ENCODE assay signal across 24 cellular contexts in genomic region chr1:155474156-155474555, GRCh38.
DNase-seq lines count a peak whose midpoint lies in the region; ATAC-seq, FAIRE-seq and TF ChIP-seq lines count a peak whose summit lies in the region.
"Had no signal": no experiment of that assay in that cellular context is flagged by ENCODE, and none has a peak within 500 bp of the region (broad histone marks: within the 10 kb centered on the region; RNA-seq: fewer than 3 reads in every experiment).

No MANE protein-coding gene starts in this region.

- 61% methylated on average over 5 of the region's 5 CpGs for WGBS in K562 (ENCODE audit: insufficient coverage, low coverage, missing lambda C conversion rate)

- no peaks in the 10 kb centered on the region for H3K27me3 Mint-ChIP-seq in T-helper 17 cell
- no peaks in the 10 kb centered on the region for H3K27me3 Mint-ChIP-seq in memory B cell
- no peaks in the 10 kb centered on the region for H3K27me3 Mint-ChIP-seq in activated T-helper 2 cell treated with anti-CD3 and anti-CD28 coated beads, Interferon-gamma antibody, Interleukin-2, Interleukin-4, amounts not matched to agents 10 μg/mL and 5 μg/mL and 100 μg/mL, durations not matched to agents 14 hours and 24 hours and 36 hours (ENCODE audit: low read depth)
- H3K27me3 Mint-ChIP-seq: B cell, IgD-negative memory B cell had no signal

- H3K9me1 ChIP-seq in K562 (ENCODE audit: control insufficient read depth, insufficient read depth, low read length): no peaks in the 10 kb centered on the region

- no peak for ATAC-seq in T-helper 17 cell
- ATAC-seq in K562: peak; percentile 47
- ATAC-seq in memory B cell (ENCODE audit: low read depth): no peak
- ATAC-seq in stimulated activated naive CD8-positive, alpha-beta T cell treated with anti-CD3 and anti-CD28 coated beads, Interleukin-15, Interleukin-2, amounts not matched to agents 100 U/mL and 50 U/mL, for 24 hours: no peak
- ATAC-seq: A549 had no signal

- H3K27ac Mint-ChIP-seq in T-helper 17 cell: peak overlapping the region; percentile 0
- peak overlapping the region; percentile 25 for H3K27ac Mint-ChIP-seq in memory B cell
- H3K27ac Mint-ChIP-seq in activated T-helper 2 cell treated with anti-CD3 and anti-CD28 coated beads, Interferon-gamma antibody, Interleukin-2, Interleukin-4, amounts not matched to agents 10 μg/mL and 5 μg/mL and 100 μg/mL, durations not matched to agents 14 hours and 24 hours and 36 hours: no peak overlapping the region
- H3K27ac Mint-ChIP-seq: B cell, IgD-negative memory B cell had no signal

- no peak for TF ChIP-seq RAD21 in K562 (CRISPR knock-in tag; conservative IDR thresholded peaks at IDR 0.05 in 1 of 2, IDR thresholded peaks at IDR 0.05 in 1 of 2)

- BruUV-seq in K562 (replicated peaks; lab: Mats Ljungman, UMichigan): no TSS peak

- H3K4me3 ChIP-seq in KMS-11 (IDR thresholded peaks at IDR 0.05; ENCODE audit: insufficient read depth, low read depth, low read length) (no peak overlapping the region), K562 (no peak overlapping the region)
- H3K4me3 ChIP-seq: A549 had no signal

- no peak for DNase-seq in T-helper 17 cell
- DNase-seq in K562 (ENCODE audit: extremely low read depth in 1 of 4, low spot score in 3 of 4): peak in 1 of 4 experiments; percentile 10
- DNase-seq in memory B cell (ENCODE audit: low spot score in 2 of 2): no peak
- DNase-seq in medulla oblongata (ENCODE audit: extremely low spot score): no peak
- no peak for DNase-seq in activated T-helper 2 cell treated with anti-CD3 and anti-CD28 coated beads, Interferon-gamma antibody, Interleukin-2, Interleukin-4, amounts not matched to agents 10 μg/mL and 5 μg/mL and 100 μg/mL, durations not matched to agents 14 hours and 24 hours and 36 hours (ENCODE audit: low spot score)
- DNase-seq in stimulated activated naive CD8-positive, alpha-beta T cell treated with anti-CD3 and anti-CD28 coated beads, Interleukin-15, Interleukin-2, amounts not matched to agents 100 U/mL and 50 U/mL, for 24 hours: no peak
- DNase-seq in activated CD8-positive, alpha-beta memory T cell treated with anti-CD3 and anti-CD28 coated beads, Interleukin-2, amount 50 U/mL, for 4 hours: no peak
- DNase-seq: GDM1; Kasumi-1; NCI-H1417; NCI-H1694 treated with DMSO at 0.1 percent for 48 hours; NCI-H2081 treated with DMSO at 0.1 percent for 48 hours; NCI-H446 treated with DMSO at 0.1 percent for 48 hours; NCI-H526 treated with DMSO at 0.1 percent for 48 hours; NK-92 treated with Interleukin-12 subunit alpha and Interleukin-12 subunit beta, amount 100 ng/mL, for 24 hours; SHP77 treated with DMSO at 0.1 percent for 48 hours had no signal

- TF ChIP-seq CTCF in KMS-11 (conservative IDR thresholded peaks at IDR 0.05; ENCODE audit: low read depth, low read length) (no peak), K562 (IDR thresholded peaks at IDR 0.05 in 2 of 3, conservative IDR thresholded peaks at IDR 0.05 in 1 of 3; ENCODE audit: insufficient read depth in 2 of 3, low read depth in 1 of 3, low read length in 3 of 3) (no peak)

- no peak for TF ChIP-seq POLR2A in K562 (conservative IDR thresholded peaks at IDR 0.05)

- in situ Hi-C loops in K562 (cut with MboI): no loop called here

- H3K79me2 ChIP-seq in KMS-11 (ENCODE audit: insufficient read depth, low read depth): peaks cover 90% of the 10 kb centered on the region
- peaks cover 44% of the 10 kb centered on the region for H3K79me2 ChIP-seq in K562 (ENCODE audit: control insufficient read depth, insufficient read depth, low read length)

- H3K4me1 ChIP-seq in KMS-11 (ENCODE audit: low read depth, poor library complexity, severe bottlenecking): peaks cover 93% of the 10 kb centered on the region
- H3K4me1 ChIP-seq in K562 (replicated peaks in 1 of 2; ENCODE audit: control insufficient read depth in 2 of 2, insufficient read depth in 2 of 2, low read length in 2 of 2): peaks cover 9% of the 10 kb centered on the region in 2 experiments

- no peak overlapping the region for H3K9ac ChIP-seq in KMS-11
- no peak overlapping the region for H3K9ac ChIP-seq in K562 (ENCODE audit: insufficient read depth in 1 of 2, low read depth in 2 of 2, low read length in 2 of 2)

- H4K20me1 ChIP-seq in KMS-11 (ENCODE audit: insufficient read depth): no peaks in the 10 kb centered on the region
- H4K20me1 ChIP-seq in K562 (replicated peaks; ENCODE audit: control insufficient read depth, insufficient read depth, low read length): 0 out of 2 replicates have a peak, but pooled peaks cover 3% of the 10 kb centered on the region

- peaks cover 1% of the 10 kb centered on the region for H3K9me3 Mint-ChIP-seq in memory B cell
- H3K9me3 Mint-ChIP-seq in activated T-helper 2 cell treated with anti-CD3 and anti-CD28 coated beads, Interferon-gamma antibody, Interleukin-2, Interleukin-4, amounts not matched to agents 10 μg/mL and 5 μg/mL and 100 μg/mL, durations not matched to agents 14 hours and 24 hours and 36 hours: peaks cover 28% of the 10 kb centered on the region

- H3K36me3 Mint-ChIP-seq in T-helper 17 cell (ENCODE audit: low read depth) (peaks cover 11% of the 10 kb centered on the region), memory B cell (peaks cover 41% of the 10 kb centered on the region)
- H3K36me3 Mint-ChIP-seq in activated T-helper 2 cell treated with anti-CD3 and anti-CD28 coated beads, Interferon-gamma antibody, Interleukin-2, Interleukin-4, amounts not matched to agents 10 μg/mL and 5 μg/mL and 100 μg/mL, durations not matched to agents 14 hours and 24 hours and 36 hours (ENCODE audit: low read depth): peaks cover 69% of the 10 kb centered on the region

- no peak overlapping the region; the same call in 1 of the 2 replicates for H3K27ac ChIP-seq in KMS-11
- no peak overlapping the region for H3K27ac ChIP-seq in K562 (ENCODE audit: extremely low read depth, low read depth, low read length)
- H3K27ac ChIP-seq: A549, RWPE1 had no signal

- intact Hi-C loops in K562 (cut with micrococcal nuclease): no loop called here
- intact Hi-C loops in activated T-helper 2 cell treated with anti-CD3 and anti-CD28 coated beads, Interferon-gamma antibody, Interleukin-2, Interleukin-4, amounts not matched to agents 10 μg/mL and 5 μg/mL and 100 μg/mL, durations not matched to agents 14 hours and 24 hours and 36 hours (cut with micrococcal nuclease): no loop called here

- CTCF ChIA-PET in K562 (lab: Yijun Ruan, JAX; ENCODE audit: low intra/inter-chr PET ratio): no interaction called here

- TF ChIP-seq EP300 in K562 (IDR thresholded peaks at IDR 0.05; ENCODE audit: low read length): no peak

- no peak overlapping the region for H3K4me3 Mint-ChIP-seq in T-helper 17 cell
- H3K4me3 Mint-ChIP-seq in memory B cell: no peak overlapping the region
- H3K4me3 Mint-ChIP-seq in activated T-helper 2 cell treated with anti-CD3 and anti-CD28 coated beads, Interferon-gamma antibody, Interleukin-2, Interleukin-4, amounts not matched to agents 10 μg/mL and 5 μg/mL and 100 μg/mL, durations not matched to agents 14 hours and 24 hours and 36 hours (ENCODE audit: low read depth): no peak overlapping the region
- H3K4me3 Mint-ChIP-seq: B cell, CD14-positive monocyte had no signal

- H3K9me3 ChIP-seq in T-helper 17 cell (ENCODE audit: control insufficient read depth, low read length, poor library complexity, severe bottlenecking) (peaks cover 6% of the 10 kb centered on the region), K562 (replicated peaks; ENCODE audit: control insufficient read depth, insufficient read depth, low read depth, low read length) (no peaks in the 10 kb centered on the region)

- H3K27me3 ChIP-seq in KMS-11 (ENCODE audit: insufficient read depth, low read depth) (no peaks in the 10 kb centered on the region), K562 (ENCODE audit: control insufficient read depth in 2 of 2, insufficient read depth in 2 of 2, low read length in 2 of 2) (no peaks in the 10 kb centered on the region)

- POLR2A ChIA-PET in K562 (lab: Yijun Ruan, JAX): interaction anchor here (1.4 to 1.6 kb wide), 2 partner anchors 8 to 12 kb away, joined by 4 to 5 read pairs; no protein-coding TSS in a partner anchor

- H2AFZ ChIP-seq in KMS-11 (ENCODE audit: low read depth): no peak overlapping the region
- no peak overlapping the region for H2AFZ ChIP-seq in K562 (ENCODE audit: low read depth, low read length)

- H3K4me1 Mint-ChIP-seq in T-helper 17 cell: peaks cover 23% of the 10 kb centered on the region
- peaks cover 23% of the 10 kb centered on the region for H3K4me1 Mint-ChIP-seq in memory B cell
- peaks cover 19% of the 10 kb centered on the region for H3K4me1 Mint-ChIP-seq in activated T-helper 2 cell treated with anti-CD3 and anti-CD28 coated beads, Interferon-gamma antibody, Interleukin-2, Interleukin-4, amounts not matched to agents 10 μg/mL and 5 μg/mL and 100 μg/mL, durations not matched to agents 14 hours and 24 hours and 36 hours (ENCODE audit: low read depth)

- peak overlapping the region; percentile 61; the same call in 1 of the 2 replicates for H3K4me2 ChIP-seq in KMS-11
- H3K4me2 ChIP-seq in K562 (ENCODE audit: insufficient read depth, low read length): no peak overlapping the region
- H3K4me2 ChIP-seq: A549 had no signal

- H3K36me3 ChIP-seq in KMS-11 (ENCODE audit: insufficient read depth) (peaks cover 5% of the 10 kb centered on the region; the same call in 1 of the 2 replicates), K562 (ENCODE audit: control insufficient read depth, insufficient read depth, low read length) (peaks cover 34% of the 10 kb centered on the region; the same call in 2 of the 3 replicates)

- no peak for FAIRE-seq in K562 (lab: Jason Lieb, UNC)
- FAIRE-seq: A549, GM18507, H1 had no signal

TF ChIP-seq in K562, 482 proteins besides CTCF, POLR2A, EP300 and RAD21 (continues in another document):
- TF ChIP-seq SIN3B (IDR thresholded peaks at IDR 0.05; ENCODE audit: low read depth): no peak
- no peak for TF ChIP-seq SMAD2 (IDR thresholded peaks at IDR 0.05; ENCODE audit: low read depth, low read length)
- TF ChIP-seq ZNF263 (CRISPR knock-in tag; IDR thresholded peaks at IDR 0.05; ENCODE audit: borderline replicate concordance): no peak
- no peak for TF ChIP-seq ILF3 (IDR thresholded peaks at IDR 0.05; ENCODE audit: borderline replicate concordance)
- no peak for TF ChIP-seq CEBPG (CRISPR knock-in tag; IDR thresholded peaks at IDR 0.05)
- TF ChIP-seq CEBPG (tag; conservative IDR thresholded peaks at IDR 0.05 in 1 of 2, IDR thresholded peaks at IDR 0.05 in 1 of 2): no peak
- no peak for TF ChIP-seq CCAR2 (IDR thresholded peaks at IDR 0.05; ENCODE audit: low read depth, low read length)
- TF ChIP-seq RBM25 (IDR thresholded peaks at IDR 0.05; ENCODE audit: low read depth, low read length, severe bottlenecking): no peak
- no peak for TF ChIP-seq ARID1B (IDR thresholded peaks at IDR 0.05)
- TF ChIP-seq HNRNPH1 (optimal IDR thresholded peaks at IDR 0.05; ENCODE audit: low read depth, low read length): no peak
- TF ChIP-seq EZH2 (IDR thresholded peaks at IDR 0.05; ENCODE audit: borderline replicate concordance, low read depth, low read length): no peak
- TF ChIP-seq CCNT2 (IDR thresholded peaks at IDR 0.05; ENCODE audit: borderline replicate concordance, extremely low read depth, insufficient read length, low read depth, low read length): no peak
- no peak for TF ChIP-seq NR2C2 (CRISPR knock-in tag; IDR thresholded peaks at IDR 0.05)
- TF ChIP-seq NR2C2 (tag; IDR thresholded peaks at IDR 0.05): no peak
- TF ChIP-seq HDAC1 (IDR thresholded peaks at IDR 0.05): no peak
